In the genomic region with DNA sequence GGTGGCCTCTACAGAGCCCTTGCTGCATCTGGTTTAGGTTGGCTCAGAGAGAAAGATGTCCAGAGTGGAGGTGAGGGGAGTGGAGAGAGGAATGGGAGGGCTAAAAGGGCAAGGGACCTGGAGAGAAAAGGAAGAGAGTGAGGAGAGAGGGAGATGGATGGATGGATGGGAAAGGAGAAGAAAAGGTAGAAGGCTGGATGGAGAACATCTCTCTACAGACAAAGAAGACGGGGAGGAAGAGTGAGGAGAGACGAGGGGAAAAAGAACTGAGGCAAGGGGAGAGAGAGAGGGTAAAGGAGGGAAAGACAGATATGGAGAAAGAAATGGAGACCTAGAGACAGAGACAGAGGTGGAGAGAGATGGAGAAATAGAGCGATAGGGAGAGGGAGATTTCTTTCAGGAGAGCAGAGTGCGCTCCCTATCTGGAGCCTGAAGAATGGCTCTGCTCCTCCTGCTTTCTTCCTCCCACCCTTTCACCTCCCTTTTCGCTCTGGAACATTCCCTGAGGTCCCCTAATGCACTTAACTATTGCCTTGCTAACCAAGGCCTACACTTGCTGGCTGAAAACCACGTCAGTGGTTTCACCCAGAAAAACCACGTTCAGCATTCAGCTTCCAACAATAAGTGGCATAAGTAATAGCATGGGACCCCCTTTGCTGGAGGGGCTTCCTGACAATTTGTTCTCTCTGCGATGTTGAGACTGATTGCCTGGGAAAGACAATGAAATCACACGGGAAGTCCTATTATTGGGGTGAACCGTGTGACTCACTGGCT, we compare ENCODE assay signal across 22 cellular contexts.
"Had no signal": no experiment of that assay in that cellular context is flagged by ENCODE, and none has a peak within 500 bp of the region (broad histone marks: within the 10 kb centered on the region; RNA-seq: fewer than 3 reads in every experiment).

No MANE protein-coding gene starts in this region.

- FAIRE-seq: RCC 7860 had no signal

- H3K27me3 ChIP-seq: SJSA1 had no signal

- H3K27ac ChIP-seq: SK-N-MC had no signal

- H3K4me3 ChIP-seq: MG63, SJSA1, SK-N-MC had no signal

- H3K36me3 ChIP-seq: MG63, SJSA1 had no signal

- DNase-seq: Karpas-422, KBM-7, MG63, NCI-H1092, NCI-H1105 treated with DMSO at 0.1 percent for 48 hours, NCI-H1417 treated with DMSO at 0.1 percent for 48 hours, NCI-H187, NCI-H2029, NCI-H2081 treated with DMSO at 0.1 percent for 48 hours, NCI-H2171, NCI-H226, NCI-H446, NCI-H510A, NCI-H524 treated with DMSO at 0.1 percent for 48 hours, NCI-H69, NCI-H774, Right ventricle myocardium superior, RPMI8226, SIG-M5 had no signal

- H3K9me3 ChIP-seq: MG63, SJSA1 had no signal
